In the genomic region with DNA sequence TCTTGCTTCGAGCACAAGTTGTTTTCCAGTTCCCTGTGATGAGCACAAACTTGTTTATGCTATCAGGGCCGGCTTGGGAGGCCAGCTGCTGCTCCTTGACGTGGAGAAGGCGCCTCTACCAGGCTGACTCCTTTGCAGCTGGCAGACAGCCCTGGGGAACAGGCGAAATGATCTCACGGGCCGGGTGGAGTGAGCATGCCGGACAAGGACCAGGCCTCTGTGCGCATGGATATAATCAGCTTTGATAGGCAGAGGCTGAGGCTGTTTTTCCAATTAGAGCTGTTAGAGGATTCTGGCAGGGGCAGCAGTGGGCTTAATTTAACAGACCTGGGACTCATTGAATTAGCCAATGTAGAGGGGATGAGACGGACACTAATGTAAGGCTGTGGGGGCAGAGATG, we compare ENCODE assay signal across 1 cellular context.
TF ChIP-seq lines count a peak whose summit lies in the region.

No MANE protein-coding gene starts in this region.

TF ChIP-seq in HepG2, 621 proteins besides CTCF, POLR2A, EP300 and RAD21 (continued from another document):
- no peak for TF ChIP-seq HNRNPH1 (optimal IDR thresholded peaks at IDR 0.05; ENCODE audit: low read depth, low read length)
- TF ChIP-seq ZNF251 (CRISPR knock-in tag; IDR thresholded peaks at IDR 0.05): no peak
- no peak for TF ChIP-seq FOSL1 (CRISPR knock-in tag; IDR thresholded peaks at IDR 0.05; ENCODE audit: borderline replicate concordance)
- TF ChIP-seq ZNF530 (CRISPR knock-in tag; IDR thresholded peaks at IDR 0.05; ENCODE audit: low read depth): no peak
- TF ChIP-seq, protein P1, sequence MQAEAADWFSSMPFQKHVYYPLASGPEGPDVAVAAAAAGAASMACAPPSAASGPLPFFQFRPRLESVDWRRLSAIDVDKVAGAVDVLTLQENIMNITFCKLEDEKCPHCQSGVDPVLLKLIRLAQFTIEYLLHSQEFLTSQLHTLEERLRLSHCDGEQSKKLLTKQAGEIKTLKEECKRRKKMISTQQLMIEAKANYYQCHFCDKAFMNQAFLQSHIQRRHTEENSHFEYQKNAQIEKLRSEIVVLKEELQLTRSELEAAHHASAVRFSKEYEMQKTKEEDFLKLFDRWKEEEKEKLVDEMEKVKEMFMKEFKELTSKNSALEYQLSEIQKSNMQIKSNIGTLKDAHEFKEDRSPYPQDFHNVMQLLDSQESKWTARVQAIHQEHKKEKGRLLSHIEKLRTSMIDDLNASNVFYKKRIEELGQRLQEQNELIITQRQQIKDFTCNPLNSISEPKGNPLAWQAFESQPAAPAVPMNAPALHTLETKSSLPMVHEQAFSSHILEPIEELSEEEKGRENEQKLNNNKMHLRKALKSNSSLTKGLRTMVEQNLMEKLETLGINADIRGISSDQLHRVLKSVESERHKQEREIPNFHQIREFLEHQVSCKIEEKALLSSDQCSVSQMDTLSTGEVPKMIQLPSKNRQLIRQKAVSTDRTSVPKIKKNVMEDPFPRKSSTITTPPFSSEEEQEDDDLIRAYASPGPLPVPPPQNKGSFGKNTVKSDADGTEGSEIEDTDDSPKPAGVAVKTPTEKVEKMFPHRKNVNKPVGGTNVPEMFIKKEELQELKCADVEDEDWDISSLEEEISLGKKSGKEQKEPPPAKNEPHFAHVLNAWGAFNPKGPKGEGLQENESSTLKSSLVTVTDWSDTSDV (CRISPR knock-in tag; IDR thresholded peaks at IDR 0.05): no peak
- no peak for TF ChIP-seq RCOR2 (CRISPR knock-in tag; IDR thresholded peaks at IDR 0.05)
- TF ChIP-seq, protein P2, sequence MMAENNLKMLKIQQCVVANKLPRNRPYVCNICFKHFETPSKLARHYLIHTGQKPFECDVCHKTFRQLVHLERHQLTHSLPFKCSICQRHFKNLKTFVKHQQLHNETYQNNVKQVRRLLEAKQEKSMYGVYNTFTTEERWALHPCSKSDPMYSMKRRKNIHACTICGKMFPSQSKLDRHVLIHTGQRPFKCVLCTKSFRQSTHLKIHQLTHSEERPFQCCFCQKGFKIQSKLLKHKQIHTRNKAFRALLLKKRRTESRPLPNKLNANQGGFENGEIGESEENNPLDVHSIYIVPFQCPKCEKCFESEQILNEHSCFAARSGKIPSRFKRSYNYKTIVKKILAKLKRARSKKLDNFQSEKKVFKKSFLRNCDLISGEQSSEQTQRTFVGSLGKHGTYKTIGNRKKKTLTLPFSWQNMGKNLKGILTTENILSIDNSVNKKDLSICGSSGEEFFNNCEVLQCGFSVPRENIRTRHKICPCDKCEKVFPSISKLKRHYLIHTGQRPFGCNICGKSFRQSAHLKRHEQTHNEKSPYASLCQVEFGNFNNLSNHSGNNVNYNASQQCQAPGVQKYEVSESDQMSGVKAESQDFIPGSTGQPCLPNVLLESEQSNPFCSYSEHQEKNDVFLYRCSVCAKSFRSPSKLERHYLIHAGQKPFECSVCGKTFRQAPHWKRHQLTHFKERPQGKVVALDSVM (CRISPR knock-in tag; IDR thresholded peaks at IDR 0.05): no peak
